Comparison of ENCODE assay signal across 11 cellular contexts in genomic region chr1:32247452-32247851, GRCh38. TPM values are rescaled to one million over a fixed set of nuclear protein-coding genes. Genes with fewer than 3 reads are reported as not detected.
A peak's percentile ranks its signal among the peaks of the same experiment; 100 is the strongest.
DNase-seq lines count a peak whose midpoint lies in the region; ATAC-seq and TF ChIP-seq lines count a peak whose summit lies in the region.
"Had no signal": no experiment of that assay in that cellular context is flagged by ENCODE, and none has a peak within 500 bp of the region (broad histone marks: within the 10 kb centered on the region; RNA-seq: fewer than 3 reads in every experiment).

No MANE protein-coding gene starts in this region.

- no peaks in the 10 kb centered on the region for H3K27me3 Mint-ChIP-seq in activated T-cell treated with anti-CD3 and anti-CD28 coated beads, Interleukin-2, amount 50 U/mL, for 72 hours (ENCODE audit: low read depth)
- H3K27me3 Mint-ChIP-seq in naive B cell: no peaks in the 10 kb centered on the region

- H3K4me3 Mint-ChIP-seq in activated T-cell treated with anti-CD3 and anti-CD28 coated beads, Interleukin-2, amount 50 U/mL, for 72 hours: peak overlapping the region; percentile 74 to 91
- H3K4me3 Mint-ChIP-seq in naive B cell: peak overlapping the region in 7 of 8 donors; percentile 40 to 93 (median 79)
- H3K4me3 Mint-ChIP-seq: mesothelial cell of epicardium had no signal

- peak overlapping the region; percentile 72 for H3K27ac Mint-ChIP-seq in activated T-cell treated with anti-CD3 and anti-CD28 coated beads, Interleukin-2, amount 50 U/mL, for 72 hours
- H3K27ac Mint-ChIP-seq in naive B cell: peak overlapping the region in 3 of 6 donors; percentile 5 to 98 (median 91)
- H3K27ac Mint-ChIP-seq: mesothelial cell of epicardium had no signal

- H3K9me3 Mint-ChIP-seq in activated T-cell treated with anti-CD3 and anti-CD28 coated beads, Interleukin-2, amount 50 U/mL, for 72 hours: no peaks in the 10 kb centered on the region
- H3K9me3 Mint-ChIP-seq in naive B cell: no peaks in the 10 kb centered on the region
- H3K9me3 Mint-ChIP-seq: mesothelial cell of epicardium had no signal

- peaks cover 48% of the 10 kb centered on the region for H3K4me1 ChIP-seq in upper lobe of right lung

- no peaks in the 10 kb centered on the region for H3K27me3 ChIP-seq in upper lobe of right lung

- peak overlapping the region; percentile 29 for H3K27ac ChIP-seq in cingulate gyrus (ENCODE audit: low read depth, low read length)
- peak overlapping the region; percentile 75 for H3K27ac ChIP-seq in upper lobe of right lung
- H3K27ac ChIP-seq: WERI-Rb-1 had no signal

- intact Hi-C loops in upper lobe of right lung (cut with DNase I): loop anchor here (10.0 kb wide), 1 partner anchor 47 kb away; the partner anchor contains the start of gene HDAC1

- H3K9me3 ChIP-seq in upper lobe of right lung: no peaks in the 10 kb centered on the region

- H3K36me3 ChIP-seq in upper lobe of right lung: no peaks in the 10 kb centered on the region
- H3K36me3 ChIP-seq: WERI-Rb-1 had no signal

- H3K4me1 Mint-ChIP-seq in activated T-cell treated with anti-CD3 and anti-CD28 coated beads, Interleukin-2, amount 50 U/mL, for 72 hours (ENCODE audit: low read depth): peaks cover 65% of the 10 kb centered on the region
- H3K4me1 Mint-ChIP-seq in naive B cell: peaks cover 55 to 73% (median 72%) of the 10 kb centered on the region in 3 donors

- no peak for ATAC-seq in activated T-cell treated with anti-CD3 and anti-CD28 coated beads, Interleukin-2, amount 50 U/mL, for 72 hours (replicated peaks in 1 of 2)
- ATAC-seq in naive B cell (ENCODE audit: low read depth in 2 of 2) (no peak), upper lobe of right lung (no peak)

- no peak for DNase-seq in activated T-cell treated with anti-CD3 and anti-CD28 coated beads, Interleukin-2, amount 50 U/mL, for 72 hours
- no peak for DNase-seq in activated T-cell treated with anti-CD3 and anti-CD28 coated beads, Interleukin-2, amount 50 U/mL, for 1 hour
- DNase-seq in naive B cell (no peak), upper lobe of right lung (no peak), hypothalamus (lab: John Stamatoyannopoulos, UW) (no peak), NCI-H2029 (lab: John Stamatoyannopoulos, UW) (no peak)
- DNase-seq in activated CD4-positive, CD25-positive, alpha-beta regulatory T cell (lab: John Stamatoyannopoulos, UW): no peak

- TF ChIP-seq CTCF in upper lobe of right lung (IDR thresholded peaks at IDR 0.05): no peak

- H3K4me3 ChIP-seq in upper lobe of right lung: peak overlapping the region; percentile 41

- peaks cover 7% of the 10 kb centered on the region in 2 donors for H3K36me3 Mint-ChIP-seq in activated T-cell treated with anti-CD3 and anti-CD28 coated beads, Interleukin-2, amount 50 U/mL, for 72 hours (ENCODE audit: insufficient read depth in 2 of 2)
- no peaks in the 10 kb centered on the region for H3K36me3 Mint-ChIP-seq in naive B cell
- H3K36me3 Mint-ChIP-seq: mesothelial cell of epicardium had no signal

RNA-seq across cellular contexts. Expression of gene FAM167B, which starts 0.4 kb away (rescaled TPM):
- total RNA-seq in activated T-cell treated with anti-CD3 and anti-CD28 coated beads, Interleukin-2, amount 50 U/mL, for 72 hours: 1 to 10 TPM; 1.6 to 1.9 TPM
- under 1 TPM in 1 of 6 donors, not detected in 5; 0.42 TPM for polyA plus RNA-seq in naive B cell (ENCODE audit: low read depth in 6 of 6)
- 65.9 TPM for total RNA-seq in upper lobe of right lung

RNA-seq across cellular contexts. Expression of gene LCK, which starts 3.6 kb away (rescaled TPM):
- total RNA-seq in activated T-cell treated with anti-CD3 and anti-CD28 coated beads, Interleukin-2, amount 50 U/mL, for 72 hours: 100 to 1,000 TPM; 227 to 254 TPM
- 100 to 1,000 TPM in 1 of 6 donors, 10 to 100 TPM in 5; 57.7 to 124 (median 61.1) TPM for polyA plus RNA-seq in naive B cell (ENCODE audit: low read depth in 6 of 6)
- 8.3 TPM for total RNA-seq in upper lobe of right lung

RNA-seq across cellular contexts. Expression of gene EIF3I, which starts 25.2 kb away (rescaled TPM):
- 100 to 1,000 TPM; 241 to 276 TPM for total RNA-seq in activated T-cell treated with anti-CD3 and anti-CD28 coated beads, Interleukin-2, amount 50 U/mL, for 72 hours
- 100 to 1,000 TPM; 152 to 251 (median 180) TPM for polyA plus RNA-seq in naive B cell (ENCODE audit: low read depth in 6 of 6)
- total RNA-seq in upper lobe of right lung: 116 TPM

RNA-seq across cellular contexts. Expression of gene TMEM234, which starts 25.3 kb away (rescaled TPM):
- 10 to 100 TPM in 1 of 2 donors, 1 to 10 TPM in 1; 9.8 to 10.5 TPM for total RNA-seq in activated T-cell treated with anti-CD3 and anti-CD28 coated beads, Interleukin-2, amount 50 U/mL, for 72 hours
- polyA plus RNA-seq in naive B cell (ENCODE audit: low read depth in 6 of 6): 10 to 100 TPM in 4 of 6 donors, 1 to 10 TPM in 1, not detected in 1; 6.8 to 12.0 (median 10.9) TPM
- total RNA-seq in upper lobe of right lung: 22.3 TPM

RNA-seq across cellular contexts. Expression of gene DCDC2B, which starts 38.6 kb away (rescaled TPM):
- total RNA-seq in activated T-cell treated with anti-CD3 and anti-CD28 coated beads, Interleukin-2, amount 50 U/mL, for 72 hours: under 1 TPM in 1 of 2 donors, not detected in 1; 0.21 TPM
- polyA plus RNA-seq in naive B cell (ENCODE audit: low read depth in 6 of 6): under 1 TPM in 2 of 6 donors, not detected in 4; 0.13 to 0.36 TPM
- total RNA-seq in upper lobe of right lung: not detected
- total RNA-seq: fibroblast of villous mesenchyme, mesothelial cell of epicardium had no signal

Comparison
In these comparisons a context has a peak if more than half of its experiments do, and no peak if none do; other contexts are left out.
1. RNA of gene FAM167B, which starts 0.4 kb away (total RNA-seq): 65.9 TPM in upper lobe of right lung (single experiment); 1.6 to 1.9 TPM in activated T-cell treated with anti-CD3 and anti-CD28 coated beads, Interleukin-2, amount 50 U/mL, for 72 hours; every median in the first group is over 10 times any median in the second.
2. RNA of gene LCK, which starts 3.6 kb away (total RNA-seq): 227 to 254 TPM in activated T-cell treated with anti-CD3 and anti-CD28 coated beads, Interleukin-2, amount 50 U/mL, for 72 hours; 8.3 TPM in upper lobe of right lung (single experiment); every median in the first group is over 10 times any median in the second.